Comparison of ENCODE assay signal across 8 cellular contexts in the genomic region with DNA sequence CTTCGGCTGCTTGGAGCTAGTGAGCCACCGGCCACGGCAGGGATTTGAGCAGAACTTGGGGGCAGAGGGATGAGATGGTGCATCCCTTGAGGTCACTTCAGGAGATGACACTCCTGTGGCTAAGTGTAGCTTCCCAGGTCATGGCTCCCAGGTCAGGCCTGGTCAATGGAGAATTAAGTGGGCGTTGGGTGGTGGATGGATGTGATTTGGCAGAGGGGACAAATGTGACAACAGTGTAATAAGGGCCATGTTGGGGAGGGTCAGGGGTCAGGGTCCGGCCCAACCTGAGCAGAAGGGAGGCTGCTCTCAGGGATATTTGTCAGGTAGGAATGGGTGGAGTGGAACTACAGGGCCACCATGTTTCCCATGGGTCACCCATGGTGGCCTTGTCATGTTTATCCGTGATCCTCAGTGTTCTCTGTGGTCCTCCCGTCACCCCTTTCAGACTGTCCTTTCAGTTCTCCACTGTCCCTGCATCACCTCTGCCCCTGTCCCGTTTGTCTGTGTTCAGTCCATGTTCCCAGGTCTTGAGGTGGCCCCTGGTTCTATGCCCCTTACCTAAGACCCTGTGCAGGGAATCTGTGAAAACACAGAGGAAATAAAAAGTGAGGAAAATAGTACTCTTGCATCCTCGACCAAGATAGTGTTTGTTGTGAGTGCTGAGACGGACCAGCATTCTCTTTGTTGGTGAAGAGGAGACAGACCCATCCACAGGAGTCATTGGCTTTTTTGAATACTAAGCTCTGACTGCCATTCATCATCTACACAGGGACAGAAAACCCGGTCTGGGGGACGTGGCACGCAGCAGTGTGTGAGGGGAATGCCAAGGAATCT. TPM values are rescaled to one million over a fixed set of nuclear protein-coding genes. Genes with fewer than 3 reads are reported as not detected.
DNase-seq lines count a peak whose midpoint lies in the region; ATAC-seq, FAIRE-seq and TF ChIP-seq lines count a peak whose summit lies in the region.

No MANE protein-coding gene starts in this region.

- H4K91ac ChIP-seq in trophoblast cell (ENCODE audit: low read depth, low read length) = peak overlapping the region; percentile 87

- no peak overlapping the region for H3K23ac ChIP-seq in trophoblast cell (ENCODE audit: low read length)

- H3K79me2 ChIP-seq in DOHH2 (ENCODE audit: control insufficient read depth, low read length) (peaks cover 71% of the 10 kb centered on the region), trophoblast cell (ENCODE audit: control insufficient read depth, insufficient read depth, low read length, poor library complexity) (peaks cover 14% of the 10 kb centered on the region)

- no peaks in the 10 kb centered on the region for H3K9me2 ChIP-seq in DOHH2 (replicated peaks; ENCODE audit: control insufficient read depth, low read length)

- H4K20me1 ChIP-seq in DOHH2 (ENCODE audit: control insufficient read depth, insufficient read depth, low read depth, low read length) = peaks cover 10% of the 10 kb centered on the region; the same call in 1 of the 2 replicates

- H2BK120ac ChIP-seq in trophoblast cell (ENCODE audit: insufficient read depth, low read length, poor library complexity) = peak overlapping the region; percentile 70

- TF ChIP-seq CTCF in DOHH2 (IDR thresholded peaks at IDR 0.05; ENCODE audit: low read depth, low read length, poor library complexity, severe bottlenecking) = no peak
- no peak for TF ChIP-seq CTCF in RWPE2 (IDR thresholded peaks at IDR 0.05; ENCODE audit: poor library complexity, severe bottlenecking)
- TF ChIP-seq CTCF in esophagus muscularis mucosa (IDR thresholded peaks at IDR 0.05) = no peak

- peak overlapping the region; percentile 94 for H4K8ac ChIP-seq in trophoblast cell (ENCODE audit: low read depth, low read length)

- H3K27me3 ChIP-seq in DOHH2 (ENCODE audit: control insufficient read depth, low read length) = peaks cover 26% of the 10 kb centered on the region
- H3K27me3 ChIP-seq in RWPE2 (ENCODE audit: insufficient read depth, poor library complexity, severe bottlenecking) = peaks cover 27% of the 10 kb centered on the region
- peaks cover 0 to 28% (median 15%) of the 10 kb centered on the region in 4 donors for H3K27me3 ChIP-seq in esophagus muscularis mucosa
- peaks cover 20% of the 10 kb centered on the region for H3K27me3 ChIP-seq in trophoblast cell (ENCODE audit: insufficient read depth, low read length)

- H3K4me3 ChIP-seq in DOHH2 (ENCODE audit: low read length) (peak overlapping the region; percentile 84), RWPE2 (ENCODE audit: severe bottlenecking) (peak overlapping the region; percentile 87), esophagus muscularis mucosa (peak overlapping the region; percentile 69 to 99 (median 86)), trophoblast cell (ENCODE audit: low read depth, low read length) (peak overlapping the region; percentile 90)

- peak overlapping the region; percentile 62 for H2AK5ac ChIP-seq in trophoblast cell (ENCODE audit: low read length)

- peaks cover 53% of the 10 kb centered on the region for H3K36me3 ChIP-seq in DOHH2 (ENCODE audit: control insufficient read depth, low read length)
- H3K36me3 ChIP-seq in RWPE2 (ENCODE audit: low read depth) = peaks cover 21% of the 10 kb centered on the region
- peaks cover 0 to 9% (median 0%) of the 10 kb centered on the region in 4 donors for H3K36me3 ChIP-seq in esophagus muscularis mucosa
- peaks cover 22 to 27% of the 10 kb centered on the region in 2 experiments for H3K36me3 ChIP-seq in trophoblast cell (ENCODE audit: control insufficient read depth in 1 of 2, insufficient read depth in 2 of 2, low read length in 2 of 2)

- H3K79me1 ChIP-seq in trophoblast cell (ENCODE audit: low read length) = peaks cover 10% of the 10 kb centered on the region

- peak overlapping the region; percentile 81 for H4K12ac ChIP-seq in trophoblast cell (ENCODE audit: low read depth, low read length)

- ATAC-seq in RWPE2 (ENCODE audit: low read depth) = no peak
- no peak for ATAC-seq in GM18858 (IDR thresholded peaks at IDR 0.05; ENCODE audit: unreplicated experiment)
- ATAC-seq in GM21423 (IDR thresholded peaks at IDR 0.05; ENCODE audit: unreplicated experiment) = no peak

- H2AFZ ChIP-seq in trophoblast cell (ENCODE audit: insufficient read depth, low read length, poor library complexity) = peak overlapping the region; percentile 64

- H3K4me2 ChIP-seq in DOHH2 (ENCODE audit: low read length) = peak overlapping the region; percentile 99
- peak overlapping the region; percentile 74 for H3K4me2 ChIP-seq in trophoblast cell (ENCODE audit: low read length)

- no peak for TF ChIP-seq EP300 in esophagus muscularis mucosa (IDR thresholded peaks at IDR 0.05)

- DNase-seq in RWPE2 (ENCODE audit: low spot score) (no peak), esophagus muscularis mucosa (ENCODE audit: extremely low spot score) (no peak), trophoblast cell (no peak), GM19239 (ENCODE audit: insufficient read length, low spot score) (no peak), HuH-7 (ENCODE audit: low spot score) (no peak)

- H3K27ac ChIP-seq in DOHH2 (ENCODE audit: low read depth, low read length) = peak overlapping the region; percentile 34
- H3K27ac ChIP-seq in RWPE2 (ENCODE audit: poor library complexity, severe bottlenecking) = peak overlapping the region; percentile 75
- H3K27ac ChIP-seq in esophagus muscularis mucosa (replicated peaks in 1 of 4) = peak overlapping the region; percentile 84 to 92 (median 88)
- H3K27ac ChIP-seq in trophoblast cell (ENCODE audit: low read depth, low read length) = no peak overlapping the region

- peaks cover 8% of the 10 kb centered on the region for H3F3A ChIP-seq in DOHH2 (ENCODE audit: control insufficient read depth, insufficient read depth)

- intact Hi-C loops in esophagus muscularis mucosa (cut with DNase I) = no loop called here

- H3K9me3 ChIP-seq in DOHH2 (ENCODE audit: control insufficient read depth, insufficient read depth, low read length) = no peaks in the 10 kb centered on the region
- H3K9me3 ChIP-seq in RWPE2 (ENCODE audit: severe bottlenecking) = no peaks in the 10 kb centered on the region
- no peaks in the 10 kb centered on the region for H3K9me3 ChIP-seq in esophagus muscularis mucosa
- peaks cover 1% of the 10 kb centered on the region for H3K9me3 ChIP-seq in trophoblast cell (ENCODE audit: insufficient read depth, low read depth, low read length)

- H2BK12ac ChIP-seq in trophoblast cell (ENCODE audit: low read length) = no peak overlapping the region

- H3K9ac ChIP-seq in trophoblast cell (ENCODE audit: low read length) = peak overlapping the region; percentile 87

- no peak overlapping the region for H2BK5ac ChIP-seq in trophoblast cell (ENCODE audit: low read depth, low read length, poor library complexity)

- no peak for FAIRE-seq in GM19239 (lab: Jason Lieb, UNC)

- peaks cover 51% of the 10 kb centered on the region for H3K4me1 ChIP-seq in DOHH2 (ENCODE audit: control insufficient read depth, low read length)
- H3K4me1 ChIP-seq in RWPE2 (ENCODE audit: insufficient read depth, poor library complexity, severe bottlenecking) = peaks cover 18% of the 10 kb centered on the region
- peaks cover 68 to 81% (median 76%) of the 10 kb centered on the region in 4 donors for H3K4me1 ChIP-seq in esophagus muscularis mucosa
- peaks cover 46 to 53% of the 10 kb centered on the region in 2 experiments for H3K4me1 ChIP-seq in trophoblast cell (ENCODE audit: control insufficient read depth in 1 of 2, insufficient read depth in 2 of 2, low read length in 2 of 2)

- H3K14ac ChIP-seq in trophoblast cell (ENCODE audit: low read length) = peak overlapping the region; percentile 78

- TF ChIP-seq POLR2A in esophagus muscularis mucosa (IDR thresholded peaks at IDR 0.05; ENCODE audit: low read depth) = no peak

- peak overlapping the region; percentile 48 for H3K18ac ChIP-seq in trophoblast cell (ENCODE audit: low read length)

- 42% methylated on average over 10 of the region's 13 CpGs for WGBS in esophagus muscularis mucosa
- no CpG with 5 or more reads among the region's 13 CpGs for WGBS in trophoblast cell (ENCODE audit: extremely low coverage, insufficient coverage, insufficient read length)

- peak overlapping the region; percentile 92 for H3K4ac ChIP-seq in trophoblast cell (ENCODE audit: low read depth, low read length)

RNA-seq across cellular contexts. Expression of gene SLC25A1, which starts 6.1 kb away (rescaled TPM):
- 10 to 100 TPM; 57.3 to 88.9 (median 71.8) TPM for total RNA-seq in esophagus muscularis mucosa
- polyA plus RNA-seq in trophoblast cell (2013) = 98.4 and 99.2 TPM in 2 replicates

RNA-seq across cellular contexts. Expression of gene GSC2, which starts 22.3 kb away (rescaled TPM):
- total RNA-seq in esophagus muscularis mucosa = not detected
- polyA plus RNA-seq in trophoblast cell (2013) = not detected in 2 replicates

RNA-seq across cellular contexts. Expression of gene ESS2, which starts 28.0 kb away (rescaled TPM):
- total RNA-seq in esophagus muscularis mucosa = 10 to 100 TPM; 11.2 to 21.9 (median 19.9) TPM
- polyA plus RNA-seq in trophoblast cell (2013) = 10.5 and 10.8 TPM in 2 replicates

RNA-seq across cellular contexts. Expression of gene TSSK2, which starts 41.3 kb away (rescaled TPM):
- not detected for total RNA-seq in esophagus muscularis mucosa
- polyA plus RNA-seq in trophoblast cell (2013) = not detected in 2 replicates

RNA-seq across cellular contexts. Expression of gene DGCR2, which starts 50.2 kb away (rescaled TPM):
- total RNA-seq in esophagus muscularis mucosa = 10 to 100 TPM; 45.7 to 79.6 (median 65.4) TPM
- 38.8 and 39.4 TPM in 2 replicates for polyA plus RNA-seq in trophoblast cell (2013)
